10 cellular contexts compared by ENCODE assay signal in the genomic region with DNA sequence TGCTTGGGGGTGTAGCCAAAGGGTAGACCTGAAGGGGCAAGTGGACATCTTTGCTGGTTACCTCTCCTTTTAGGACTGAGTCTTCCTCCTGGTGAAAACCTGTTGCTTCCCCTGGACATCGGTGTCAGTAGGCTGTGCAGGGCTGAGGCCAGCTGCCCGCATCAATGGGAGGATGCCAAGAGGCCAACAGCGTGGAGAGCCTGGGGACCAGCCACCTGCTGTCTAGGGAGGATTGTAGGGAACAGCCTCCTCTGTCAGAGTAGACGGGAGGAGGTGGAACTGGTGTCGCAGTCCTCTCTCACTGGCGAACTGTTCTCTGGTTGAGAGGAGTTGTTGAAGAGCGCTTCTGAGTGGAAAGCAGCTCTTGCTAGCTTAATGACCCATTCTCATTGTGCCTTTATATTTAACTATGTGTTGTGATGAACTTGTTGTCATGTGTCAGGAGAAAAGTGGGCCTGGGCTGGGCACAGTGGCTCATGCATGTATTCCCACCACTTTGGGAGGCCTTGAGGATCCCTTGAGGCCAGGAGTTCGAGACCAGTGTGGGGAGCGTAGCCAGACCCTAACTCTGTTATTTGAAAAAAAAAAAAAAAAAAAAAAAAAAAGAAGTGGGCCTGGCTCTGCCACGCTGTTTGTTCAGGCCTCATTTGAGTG. TPM values are rescaled to one million over a fixed set of nuclear protein-coding genes. Genes with fewer than 3 reads are reported as not detected.
DNase-seq lines count a peak whose midpoint lies in the region; ATAC-seq, FAIRE-seq and TF ChIP-seq lines count a peak whose summit lies in the region.
"Had no signal": no experiment of that assay in that cellular context is flagged by ENCODE, and none has a peak within 500 bp of the region (broad histone marks: within the 10 kb centered on the region; RNA-seq: fewer than 3 reads in every experiment).

No MANE protein-coding gene starts in this region.

- CTCF ChIA-PET in HepG2 (lab: Yijun Ruan, JAX; ENCODE audit: low intra/inter-chr PET ratio, low total read pairs): no interaction called here

- no peak overlapping the region for H2AFZ ChIP-seq in HepG2 (ENCODE audit: low read length)

- no peak overlapping the region for H3K18ac ChIP-seq in mesendoderm (ENCODE audit: low read length)

- TF ChIP-seq CTCF in HepG2 (CRISPR knock-in tag; IDR thresholded peaks at IDR 0.05) (no peak), right lobe of liver (IDR thresholded peaks at IDR 0.05) (no peak), astrocyte of the spinal cord (IDR thresholded peaks at IDR 0.05; ENCODE audit: low read depth, low read length) (no peak)

- H3K4me2 ChIP-seq in HepG2 (ENCODE audit: low read depth, low read length): peak overlapping the region; percentile 90
- no peak overlapping the region for H3K4me2 ChIP-seq in mesendoderm (ENCODE audit: low read length)

- H3K36me3 ChIP-seq in HepG2 (replicated peaks in 1 of 2; ENCODE audit: control insufficient read depth in 1 of 2, insufficient read depth in 2 of 2, low read length in 2 of 2): peaks cover 5 to 17% of the 10 kb centered on the region in 2 experiments; a peak in 3 of 5 replicates
- H3K36me3 ChIP-seq in right lobe of liver: peaks cover 0 to 9% (median 4%) of the 10 kb centered on the region in 4 donors
- peaks cover 3% of the 10 kb centered on the region for H3K36me3 ChIP-seq in mesendoderm (ENCODE audit: control insufficient read depth, insufficient read depth, low read length)

- FAIRE-seq in HepG2 (lab: Jason Lieb, UNC): no peak

- H3K79me2 ChIP-seq in HepG2 (ENCODE audit: insufficient read depth, low read length): peaks cover 40% of the 10 kb centered on the region
- peaks cover 16% of the 10 kb centered on the region for H3K79me2 ChIP-seq in mesendoderm (ENCODE audit: control insufficient read depth, insufficient read depth, low read length)

- H3K9ac ChIP-seq in HepG2 (ENCODE audit: insufficient read depth, low read depth, low read length): no peak overlapping the region; the same call in 1 of the 2 replicates
- peak overlapping the region; percentile 82 for H3K9ac ChIP-seq in mesendoderm (ENCODE audit: low read length)

- H3K56ac ChIP-seq in mesendoderm (ENCODE audit: low read length): no peak overlapping the region

- ATAC-seq in HepG2 (no peak), right lobe of liver (no peak), GM18870 (IDR thresholded peaks at IDR 0.05; ENCODE audit: unreplicated experiment) (no peak)

- H2AK5ac ChIP-seq in mesendoderm (ENCODE audit: low read length): no peak overlapping the region

- H3K9me3 ChIP-seq in HepG2 (ENCODE audit: low read length) (no peaks in the 10 kb centered on the region), right lobe of liver (no peaks in the 10 kb centered on the region)

- H3K27ac ChIP-seq in HepG2 (ENCODE audit: extremely low read length, insufficient read depth, low read length) (no peak overlapping the region), right lobe of liver (no peak overlapping the region), mesendoderm (ENCODE audit: low read depth, low read length) (no peak overlapping the region)

- no peak overlapping the region for H4K5ac ChIP-seq in mesendoderm (ENCODE audit: low read length)

- H3K23ac ChIP-seq in mesendoderm (ENCODE audit: low read length): no peak overlapping the region

- H3K79me1 ChIP-seq in mesendoderm (ENCODE audit: low read length): peaks cover 18% of the 10 kb centered on the region

- intact Hi-C loops in HepG2 (cut with micrococcal nuclease; ENCODE audit: unreplicated experiment): loop anchor here (10.0 kb wide), 1 partner anchor 691 kb away; a partner anchor contains a TSS
- intact Hi-C loops in right lobe of liver (cut with DNase I): loop anchor here (10.0 kb wide), 1 partner anchor 79 kb away; no protein-coding TSS in a partner anchor

- H3K4ac ChIP-seq in mesendoderm (ENCODE audit: low read depth, low read length): no peak overlapping the region

- no TSS peak for BruUV-seq in HepG2 (replicated peaks; lab: Mats Ljungman, UMichigan)

- no peak overlapping the region for H2BK120ac ChIP-seq in mesendoderm (ENCODE audit: low read depth, low read length)

- H4K8ac ChIP-seq in mesendoderm (ENCODE audit: low read depth, low read length): no peak overlapping the region

- no peak for TF ChIP-seq RAD21 in HepG2 (CRISPR knock-in tag; IDR thresholded peaks at IDR 0.05)

- H3K4me1 ChIP-seq in HepG2 (ENCODE audit: insufficient read depth, low read length) (peaks cover 32% of the 10 kb centered on the region), right lobe of liver (peaks cover 0 to 20% (median 7%) of the 10 kb centered on the region in 4 donors), mesendoderm (ENCODE audit: control insufficient read depth, low read depth, low read length) (peaks cover 4% of the 10 kb centered on the region)

- DNase-seq in HepG2 (ENCODE audit: low spot score): no peak
- DNase-seq in right lobe of liver: no peak
- no peak for DNase-seq in astrocyte of the spinal cord (ENCODE audit: low read depth, low spot score)
- DNase-seq in mesendoderm: no peak
- no peak for DNase-seq in occipital lobe (lab: John Stamatoyannopoulos, UW)
- no peak for DNase-seq in HuH-7 (ENCODE audit: low spot score)
- no peak for DNase-seq in SKM-1 treated with dmso at 0.1 percent for 144 hours (lab: John Stamatoyannopoulos, UW; ENCODE audit: unreplicated experiment)
- DNase-seq: activated naive CD4-positive, alpha-beta T cell treated with Interleukin-2 at 50 U/mL for 16 hours; Right ventricle myocardium superior had no signal

- WGBS in HepG2 (ENCODE audit: low lambda C conversion rate): 92% methylated on average over 9 of the region's 10 CpGs
- 78% methylated on average over 9 of the region's 10 CpGs for WGBS in right lobe of liver (ENCODE audit: insufficient coverage, low coverage, low lambda C conversion rate, missing lambda C conversion rate)
- WGBS in mesendoderm (ENCODE audit: extremely low coverage, insufficient coverage, low lambda C conversion rate): no CpG with 5 or more reads among the region's 10 CpGs

- H3K27me3 ChIP-seq in HepG2 (ENCODE audit: control insufficient read depth in 1 of 2, insufficient read depth in 2 of 2, low read length in 2 of 2) (no peaks in the 10 kb centered on the region; a peak in 1 of 5 replicates), right lobe of liver (no peaks in the 10 kb centered on the region), mesendoderm (ENCODE audit: insufficient read depth, low read length, poor library complexity) (no peaks in the 10 kb centered on the region)

- H4K20me1 ChIP-seq in HepG2 (ENCODE audit: insufficient read depth, low read length): peaks cover 3% of the 10 kb centered on the region; the same call in 1 of the 2 replicates

- no peak for TF ChIP-seq EP300 in HepG2 (IDR thresholded peaks at IDR 0.05; ENCODE audit: low read depth in 2 of 2, low read length in 2 of 2)
- no peak for TF ChIP-seq EP300 in HepG2 (CRISPR knock-in tag; IDR thresholded peaks at IDR 0.05; ENCODE audit: borderline replicate concordance)

- H3K4me3 ChIP-seq in HepG2 (replicated peaks in 1 of 3; ENCODE audit: insufficient read depth in 1 of 3, low read depth in 2 of 3, low read length in 3 of 3): peak overlapping the region in 2 of 3 experiments; percentile 4 to 92; a peak in 2 of 6 replicates
- peak overlapping the region in 1 of 3 donors; percentile 80 for H3K4me3 ChIP-seq in right lobe of liver
- H3K4me3 ChIP-seq in astrocyte of the spinal cord (ENCODE audit: low read depth, low read length): peak overlapping the region; percentile 89
- no peak overlapping the region for H3K4me3 ChIP-seq in mesendoderm (ENCODE audit: low read length)

- POLR2A ChIA-PET in HepG2 (lab: Yijun Ruan, JAX): interaction anchor here (0.5 to 3.3 kb wide), 5 partner anchors 78 to 139 kb away, joined by 3 to 22 read pairs (median 4); a partner anchor contains a TSS

- H2BK5ac ChIP-seq in mesendoderm (ENCODE audit: low read length): no peak overlapping the region

- TF ChIP-seq POLR2A in HepG2 (IDR thresholded peaks at IDR 0.05; ENCODE audit: insufficient read depth in 1 of 2, low read depth in 2 of 2, low read length in 2 of 2) (no peak), right lobe of liver (IDR thresholded peaks at IDR 0.05) (no peak)

- in situ Hi-C loops in HepG2 (cut with HindIII; ENCODE audit: extremely low pct_ligation_motif_present, low pct_unique_long_range_greater_than_20kb): no loop called here
- in situ Hi-C loops in astrocyte of the spinal cord (cut with HindIII; ENCODE audit: low sequenced_read_pairs): loop anchor here (10.0 kb wide), 1 partner anchor 69 kb away; no protein-coding TSS in a partner anchor

- H2BK15ac ChIP-seq in mesendoderm (replicated peaks; ENCODE audit: low read depth): no peak overlapping the region

RNA-seq across cellular contexts. Expression of a gene that starts 1.8 kb away (rescaled TPM):
- 2.9 and 4.0 TPM in 2 replicates for total RNA-seq in HepG2 (2016; rRNA removed; fragmentation: Illumina TruSeq; extraction: Trizol)
- 0.61 and 1.5 TPM in 2 replicates for total RNA-seq in HepG2 (2016; cell fraction: cytosol; rRNA removed; fragmentation: Illumina TruSeq; extraction: Trizol; ENCODE audit: low read depth)
- 2.6 and 3.8 TPM in 2 replicates for total RNA-seq in HepG2 (2016; cell fraction: insoluble cytoplasmic fraction; rRNA removed; fragmentation: Illumina TruSeq; extraction: Trizol)
- 1.7 and 1.8 TPM in 2 replicates for total RNA-seq in HepG2 (2016; cell fraction: membrane; rRNA removed; fragmentation: Illumina TruSeq; extraction: Trizol)
- 3.5 and 3.9 TPM in 2 replicates for total RNA-seq in HepG2 (2016; cell fraction: nucleus; rRNA removed; fragmentation: Illumina TruSeq; extraction: Trizol)
- polyA plus RNA-seq in HepG2 (2011; rRNA removed): 5.5 and 6.7 TPM in 2 replicates
- polyA plus RNA-seq in HepG2 (2011; cell fraction: cytosol; rRNA removed): 4.9 and 5.6 TPM in 2 replicates
- polyA plus RNA-seq in HepG2 (2011; cell fraction: nucleus; rRNA removed): 5.9 and 6.9 TPM in 2 replicates
- polyA plus RNA-seq in HepG2 (2012): 5.4 and 5.8 TPM in 2 replicates
- polyA plus RNA-seq in HepG2 (2016; cell fraction: cytosol; fragmentation: Illumina TruSeq; extraction: Trizol; ENCODE audit: low read depth): 0.36 and 0.45 TPM in 2 replicates
- polyA plus RNA-seq in HepG2 (2016; cell fraction: insoluble cytoplasmic fraction; fragmentation: Illumina TruSeq; extraction: Trizol; ENCODE audit: low read depth): 5.4 and 6.5 TPM in 2 replicates
- polyA plus RNA-seq in HepG2 (2016; cell fraction: membrane; fragmentation: Illumina TruSeq; extraction: Trizol; ENCODE audit: low read depth): 1.2 and 1.4 TPM in 2 replicates
- polyA plus RNA-seq in HepG2 (2016; cell fraction: nucleus; fragmentation: Illumina TruSeq; extraction: Trizol; ENCODE audit: insufficient read depth, low read depth): 5.6 and 7.3 TPM in 2 replicates
- polyA minus RNA-seq in HepG2 (2011; rRNA and poly(A)+ RNA removed; ENCODE audit: low replicate concordance): 8.4 and 12.3 TPM in 2 replicates
- polyA minus RNA-seq in HepG2 (2011; cell fraction: cytosol; rRNA and poly(A)+ RNA removed): 4.6 and 5.1 TPM in 2 replicates
- 4.8 and 5.7 TPM in 2 replicates for polyA minus RNA-seq in HepG2 (2011; cell fraction: nucleus; rRNA and poly(A)+ RNA removed)
- 1 to 10 TPM; 4.2 to 6.2 (median 5.1) TPM for total RNA-seq in right lobe of liver
- polyA plus RNA-seq in mesendoderm (2013, experiment 1 of 2): 5.3 TPM
- polyA plus RNA-seq in mesendoderm (2013, experiment 2 of 2): 4.8 TPM
- total RNA-seq in occipital lobe: 3.1 TPM

RNA-seq across cellular contexts. Expression of a gene that starts 3.1 kb away (rescaled TPM):
- total RNA-seq in HepG2 (2016; rRNA removed; fragmentation: Illumina TruSeq; extraction: Trizol) (62.8 and 69.4 TPM in 2 replicates), right lobe of liver (10 to 100 TPM; 25.6 to 47.9 (median 31.3) TPM), occipital lobe (164 TPM)
- 14.7 and 16.3 TPM in 2 replicates for total RNA-seq in HepG2 (2016; cell fraction: cytosol; rRNA removed; fragmentation: Illumina TruSeq; extraction: Trizol; ENCODE audit: low read depth)
- total RNA-seq in HepG2 (2016; cell fraction: insoluble cytoplasmic fraction; rRNA removed; fragmentation: Illumina TruSeq; extraction: Trizol): 63.0 and 73.2 TPM in 2 replicates
- total RNA-seq in HepG2 (2016; cell fraction: membrane; rRNA removed; fragmentation: Illumina TruSeq; extraction: Trizol): 32.7 and 37.9 TPM in 2 replicates
- 35.2 and 40.1 TPM in 2 replicates for total RNA-seq in HepG2 (2016; cell fraction: nucleus; rRNA removed; fragmentation: Illumina TruSeq; extraction: Trizol)
- polyA plus RNA-seq in HepG2 (2011; rRNA removed): 59.6 and 75.9 TPM in 2 replicates
- 51.7 and 56.1 TPM in 2 replicates for polyA plus RNA-seq in HepG2 (2011; cell fraction: cytosol; rRNA removed)
- 46.8 and 55.9 TPM in 2 replicates for polyA plus RNA-seq in HepG2 (2011; cell fraction: nucleus; rRNA removed)
- 33.3 and 42.9 TPM in 2 replicates for polyA plus RNA-seq in HepG2 (2012)
- 13.4 and 14.5 TPM in 2 replicates for polyA plus RNA-seq in HepG2 (2016; cell fraction: cytosol; fragmentation: Illumina TruSeq; extraction: Trizol; ENCODE audit: low read depth)
- 64.8 and 71.3 TPM in 2 replicates for polyA plus RNA-seq in HepG2 (2016; cell fraction: insoluble cytoplasmic fraction; fragmentation: Illumina TruSeq; extraction: Trizol; ENCODE audit: low read depth)
- polyA plus RNA-seq in HepG2 (2016; cell fraction: membrane; fragmentation: Illumina TruSeq; extraction: Trizol; ENCODE audit: low read depth): 24.6 and 24.8 TPM in 2 replicates
- 49.5 and 54.0 TPM in 2 replicates for polyA plus RNA-seq in HepG2 (2016; cell fraction: nucleus; fragmentation: Illumina TruSeq; extraction: Trizol; ENCODE audit: insufficient read depth, low read depth)
- 150 and 215 TPM in 2 replicates for polyA minus RNA-seq in HepG2 (2011; rRNA and poly(A)+ RNA removed; ENCODE audit: low replicate concordance)
- 37.5 and 44.2 TPM in 2 replicates for polyA minus RNA-seq in HepG2 (2011; cell fraction: cytosol; rRNA and poly(A)+ RNA removed)
- polyA minus RNA-seq in HepG2 (2011; cell fraction: nucleus; rRNA and poly(A)+ RNA removed): 29.6 and 42.6 TPM in 2 replicates
- 47.3 TPM for polyA plus RNA-seq in mesendoderm (2013, experiment 1 of 2)
- 49.0 TPM for polyA plus RNA-seq in mesendoderm (2013, experiment 2 of 2)

RNA-seq across cellular contexts. Expression of a gene that starts 54.2 kb away (rescaled TPM):
- total RNA-seq in HepG2 (2016; rRNA removed; fragmentation: Illumina TruSeq; extraction: Trizol): 0.07 TPM in 1 of 2 replicates, not detected in the other
- 0.40 TPM in 1 of 2 replicates, not detected in the other for total RNA-seq in HepG2 (2016; cell fraction: cytosol; rRNA removed; fragmentation: Illumina TruSeq; extraction: Trizol; ENCODE audit: low read depth)
- total RNA-seq in HepG2 (2016; cell fraction: insoluble cytoplasmic fraction; rRNA removed; fragmentation: Illumina TruSeq; extraction: Trizol): not detected in 2 replicates
- 0.28 TPM in 1 of 2 replicates, not detected in the other for total RNA-seq in HepG2 (2016; cell fraction: membrane; rRNA removed; fragmentation: Illumina TruSeq; extraction: Trizol)
- total RNA-seq in HepG2 (2016; cell fraction: nucleus; rRNA removed; fragmentation: Illumina TruSeq; extraction: Trizol): not detected in 2 replicates
- 0.05 TPM in 2 replicates for polyA plus RNA-seq in HepG2 (2011; rRNA removed)
- 0.12 and 0.17 TPM in 2 replicates for polyA plus RNA-seq in HepG2 (2011; cell fraction: cytosol; rRNA removed)
- polyA plus RNA-seq in HepG2 (2011; cell fraction: nucleus; rRNA removed): 0.19 TPM in 1 of 2 replicates, not detected in the other
- 1.3 TPM in 2 replicates for polyA plus RNA-seq in HepG2 (2012)
- polyA plus RNA-seq in HepG2 (2016; cell fraction: cytosol; fragmentation: Illumina TruSeq; extraction: Trizol; ENCODE audit: low read depth): 0.15 and 0.16 TPM in 2 replicates
- 0.26 TPM in 1 of 2 replicates, not detected in the other for polyA plus RNA-seq in HepG2 (2016; cell fraction: insoluble cytoplasmic fraction; fragmentation: Illumina TruSeq; extraction: Trizol; ENCODE audit: low read depth)
- 0.19 TPM in 1 of 2 replicates, not detected in the other for polyA plus RNA-seq in HepG2 (2016; cell fraction: membrane; fragmentation: Illumina TruSeq; extraction: Trizol; ENCODE audit: low read depth)
- not detected in 2 replicates for polyA plus RNA-seq in HepG2 (2016; cell fraction: nucleus; fragmentation: Illumina TruSeq; extraction: Trizol; ENCODE audit: insufficient read depth, low read depth)
- 0.32 and 1.9 TPM in 2 replicates for polyA minus RNA-seq in HepG2 (2011; rRNA and poly(A)+ RNA removed; ENCODE audit: low replicate concordance)
- not detected in 2 replicates for polyA minus RNA-seq in HepG2 (2011; cell fraction: cytosol; rRNA and poly(A)+ RNA removed)
- 0.39 TPM in 1 of 2 replicates, not detected in the other for polyA minus RNA-seq in HepG2 (2011; cell fraction: nucleus; rRNA and poly(A)+ RNA removed)
- not detected for total RNA-seq in right lobe of liver
- 0.24 TPM for polyA plus RNA-seq in mesendoderm (2013, experiment 1 of 2)
- polyA plus RNA-seq in mesendoderm (2013, experiment 2 of 2): 0.21 TPM
- not detected for total RNA-seq in occipital lobe
- total RNA-seq: Right ventricle myocardium superior had no signal
